9 cellular contexts compared by ENCODE assay signal in genomic region chr2:209556354-209556961, GRCh38.
DNase-seq lines count a peak whose midpoint lies in the region; ATAC-seq and TF ChIP-seq lines count a peak whose summit lies in the region.
"Had no signal": no experiment of that assay in that cellular context is flagged by ENCODE, and none has a peak within 500 bp of the region (broad histone marks: within the 10 kb centered on the region; RNA-seq: fewer than 3 reads in every experiment).

No MANE protein-coding gene starts in this region.

- TF ChIP-seq CTCF in WERI-Rb-1 (IDR thresholded peaks at IDR 0.05; ENCODE audit: low read depth, low read length), result peak; percentile 52
- TF ChIP-seq CTCF in kidney epithelial cell (IDR thresholded peaks at IDR 0.05; ENCODE audit: insufficient read depth, low read length, poor library complexity, severe bottlenecking), result peak; percentile 62

- H3K9me3 ChIP-seq in WERI-Rb-1 (ENCODE audit: severe bottlenecking), result no peaks in the 10 kb centered on the region
- H3K9me3 ChIP-seq: neutrophil had no signal

- no peak overlapping the region for H3K27ac ChIP-seq in WERI-Rb-1
- H3K27ac ChIP-seq: neutrophil had no signal

- H3K36me3 ChIP-seq in WERI-Rb-1 (no peaks in the 10 kb centered on the region), kidney epithelial cell (ENCODE audit: control insufficient read depth, insufficient read depth, low read length) (no peaks in the 10 kb centered on the region)
- H3K36me3 ChIP-seq: neutrophil had no signal

- DNase-seq in COLO829 (ENCODE audit: low spot score) (peak; percentile 70), HT-29 (ENCODE audit: low spot score) (peak; percentile 70), WERI-Rb-1 (peak; percentile 24), kidney epithelial cell (ENCODE audit: low read depth) (peak; percentile 18), C1 segment of cervical spinal cord (lab: John Stamatoyannopoulos, UW) (no peak), mesenteric fat pad (ENCODE audit: low spot score) (no peak)
- no peak for DNase-seq in stimulated activated naive CD4-positive, alpha-beta T cell (lab: John Stamatoyannopoulos, UW)

- no peak overlapping the region for H3K4me3 ChIP-seq in WERI-Rb-1 (ENCODE audit: low read depth, low read length)
- no peak overlapping the region for H3K4me3 ChIP-seq in kidney epithelial cell (ENCODE audit: low read depth, low read length)

- ATAC-seq in GM19372 (IDR thresholded peaks at IDR 0.05; ENCODE audit: low read depth, unreplicated experiment), result peak; percentile 52

- no peaks in the 10 kb centered on the region for H3K27me3 ChIP-seq in WERI-Rb-1 (ENCODE audit: insufficient read depth, low read depth, severe bottlenecking)
- H3K27me3 ChIP-seq in kidney epithelial cell (ENCODE audit: control insufficient read depth, insufficient read depth, low read length), result no peaks in the 10 kb centered on the region
- H3K27me3 ChIP-seq: neutrophil had no signal

Comparison
In these comparisons a context has a peak if more than half of its experiments do, and no peak if none do; other contexts are left out.
1. DNase-seq: peak in COLO829 (single experiment), HT-29 (single experiment), WERI-Rb-1 (single experiment) and kidney epithelial cell (single experiment); none in C1 segment of cervical spinal cord (0 of 14), mesenteric fat pad (single experiment) and stimulated activated naive CD4-positive, alpha-beta T cell (0 of 6).